In the genomic region with DNA sequence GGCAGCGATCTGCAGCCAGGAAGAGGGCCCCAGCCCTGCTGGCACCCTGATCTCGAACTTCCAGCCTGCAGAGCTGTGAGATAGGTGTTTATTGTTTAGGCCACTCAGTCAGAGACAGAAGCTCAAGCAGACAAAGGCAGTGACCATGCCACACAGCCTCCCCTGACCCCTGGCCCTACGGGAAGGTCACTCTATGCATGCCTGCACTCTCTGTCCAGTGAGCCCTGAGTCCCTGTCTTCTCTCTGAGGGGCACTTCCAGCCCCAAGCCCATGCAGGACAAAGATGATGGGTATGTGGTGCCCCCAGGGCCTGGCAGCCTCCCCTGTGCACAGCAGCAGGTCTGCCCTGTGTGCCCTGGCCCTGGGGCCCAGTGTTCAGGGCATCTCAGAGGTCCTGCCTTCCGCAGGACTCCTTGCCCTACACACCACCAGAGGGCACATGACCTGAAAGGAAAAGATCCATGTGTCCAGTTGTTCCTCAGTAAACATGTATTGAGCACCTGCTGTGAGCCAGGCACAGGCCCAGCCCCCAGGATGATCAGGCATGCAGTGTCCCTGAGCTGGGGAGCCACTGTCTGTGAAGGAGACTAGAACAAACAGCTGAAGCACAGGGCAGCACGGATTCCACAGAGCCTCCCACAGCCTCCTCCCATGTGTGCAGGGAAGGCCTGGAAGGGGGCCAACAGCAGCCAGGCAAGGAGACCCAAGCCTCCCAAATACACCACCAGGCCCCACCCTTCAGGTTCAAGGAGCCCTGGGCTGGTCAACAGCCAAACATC, we compare ENCODE assay signal across 12 cellular contexts.
DNase-seq lines count a peak whose midpoint lies in the region; ATAC-seq and TF ChIP-seq lines count a peak whose summit lies in the region.
"Had no signal": no experiment of that assay in that cellular context is flagged by ENCODE, and none has a peak within 500 bp of the region (broad histone marks: within the 10 kb centered on the region; RNA-seq: fewer than 3 reads in every experiment).

No MANE protein-coding gene starts in this region.

- H3K36me3 Mint-ChIP-seq in type B pancreatic cell, result no peaks in the 10 kb centered on the region
- H3K36me3 Mint-ChIP-seq: activated CD4-positive, alpha-beta memory T cell treated with anti-CD3 and anti-CD28 coated beads for 36 hours; CD8-positive, alpha-beta memory T cell had no signal

- no peak overlapping the region for H3K4me2 ChIP-seq in fibroblast of lung (ENCODE audit: extremely low read depth, insufficient read depth, low read length)

- no peaks in the 10 kb centered on the region for H3K27me3 ChIP-seq in fibroblast of lung (ENCODE audit: control insufficient read depth, insufficient read depth, low read length)

- no peak overlapping the region for H2AFZ ChIP-seq in fibroblast of lung (ENCODE audit: low read length)

- TF ChIP-seq CTCF in fibroblast of lung (conservative IDR thresholded peaks at IDR 0.05 in 1 of 2, IDR thresholded peaks at IDR 0.05 in 1 of 2; ENCODE audit: low read depth in 1 of 2, low read length in 2 of 2) (peak; percentile 14 to 22), type B pancreatic cell (conservative IDR thresholded peaks at IDR 0.05) (peak; percentile 47)

- H3K4me3 ChIP-seq in fibroblast of lung (replicated peaks in 1 of 4; ENCODE audit: control extremely low read depth in 1 of 4, insufficient read depth in 1 of 4, low read depth in 3 of 4, low read length in 4 of 4), result no peak overlapping the region

- no peak overlapping the region for H3K4me3 Mint-ChIP-seq in type B pancreatic cell
- H3K4me3 Mint-ChIP-seq: activated CD4-positive, alpha-beta memory T cell treated with anti-CD3 and anti-CD28 coated beads for 36 hours; CD8-positive, alpha-beta memory T cell; dendritic cell treated with granulocyte-macrophage colony-stimulating factor and Interleukin-4, amounts not matched to agents 40 ng/mL and 50 ng/mL, for 4 days had no signal

- H3K4me1 ChIP-seq in fibroblast of lung (ENCODE audit: control insufficient read depth, extremely low read depth, insufficient read depth, low read length), result no peaks in the 10 kb centered on the region

- H3K27ac ChIP-seq in fibroblast of lung (ENCODE audit: insufficient read depth, low read length), result no peak overlapping the region

- H4K20me1 ChIP-seq in fibroblast of lung (ENCODE audit: control insufficient read depth, extremely low read depth, insufficient read depth, low read length), result no peaks in the 10 kb centered on the region

- DNase-seq in SHP77 (lab: John Stamatoyannopoulos, UW), result peak; percentile 37 to 47
- DNase-seq in SHP77 treated with DMSO at 0.1 percent for 48 hours (lab: John Stamatoyannopoulos, UW), result no peak
- peak; percentile 22 for DNase-seq in NCI-H774 (lab: John Stamatoyannopoulos, UW)
- peak in 1 of 2 donors; percentile 5 for DNase-seq in fibroblast of lung (ENCODE audit: low read depth in 2 of 2)
- DNase-seq in type B pancreatic cell (ENCODE audit: extremely low spot score, unreplicated experiment), result no peak
- no peak for DNase-seq in effector CD4-positive, alpha-beta T cell
- no peak for DNase-seq in NOMO-1 (lab: John Stamatoyannopoulos, UW; ENCODE audit: unreplicated experiment in 2 of 2)
- DNase-seq: activated CD4-positive, alpha-beta memory T cell treated with anti-CD3 and anti-CD28 coated beads for 36 hours; CD8-positive, alpha-beta memory T cell; mesenchymal stem cell had no signal

- ATAC-seq in GM19455 (IDR thresholded peaks at IDR 0.05; ENCODE audit: unreplicated experiment), result no peak

- no peaks in the 10 kb centered on the region for H3K9me3 ChIP-seq in fibroblast of lung (ENCODE audit: control insufficient read depth, insufficient read depth, low read depth, low read length)

- no peak overlapping the region for H3K9ac ChIP-seq in fibroblast of lung (ENCODE audit: insufficient read depth, low read length)

- no peaks in the 10 kb centered on the region for H3K9me3 Mint-ChIP-seq in type B pancreatic cell
- H3K9me3 Mint-ChIP-seq: activated CD4-positive, alpha-beta memory T cell treated with anti-CD3 and anti-CD28 coated beads for 36 hours; dendritic cell treated with granulocyte-macrophage colony-stimulating factor and Interleukin-4, amounts not matched to agents 40 ng/mL and 50 ng/mL, for 4 days had no signal

- H3K36me3 ChIP-seq in fibroblast of lung (ENCODE audit: control insufficient read depth, insufficient read depth, low read length), result no peaks in the 10 kb centered on the region

- H3K79me2 ChIP-seq in fibroblast of lung (ENCODE audit: control insufficient read depth, insufficient read depth, low read length), result no peaks in the 10 kb centered on the region

- no peaks in the 10 kb centered on the region for H3K27me3 Mint-ChIP-seq in type B pancreatic cell
- H3K27me3 Mint-ChIP-seq: activated CD4-positive, alpha-beta memory T cell treated with anti-CD3 and anti-CD28 coated beads for 36 hours; CD8-positive, alpha-beta memory T cell had no signal

- H3K27ac Mint-ChIP-seq in type B pancreatic cell, result no peak overlapping the region
- H3K27ac Mint-ChIP-seq: activated CD4-positive, alpha-beta memory T cell treated with anti-CD3 and anti-CD28 coated beads for 36 hours; CD8-positive, alpha-beta memory T cell; dendritic cell treated with granulocyte-macrophage colony-stimulating factor and Interleukin-4, amounts not matched to agents 40 ng/mL and 50 ng/mL, for 4 days had no signal

- H3K4me1 Mint-ChIP-seq in type B pancreatic cell (ENCODE audit: unreplicated experiment), result no peaks in the 10 kb centered on the region
- H3K4me1 Mint-ChIP-seq: CD8-positive, alpha-beta memory T cell had no signal

Comparison
In these comparisons a context has a peak if more than half of its experiments do, and no peak if none do; other contexts are left out.
1. DNase-seq: peak in SHP77 (2 of 2) and NCI-H774 (single experiment); none in SHP77 treated with DMSO at 0.1 percent for 48 hours (single experiment), type B pancreatic cell (single experiment), effector CD4-positive, alpha-beta T cell (single experiment) and NOMO-1 (0 of 2).